Comparison of ENCODE assay signal across 14 cellular contexts in genomic region chr9:91174772-91175171, GRCh38.
DNase-seq lines count a peak whose midpoint lies in the region; ATAC-seq and TF ChIP-seq lines count a peak whose summit lies in the region.
"Had no signal": no experiment of that assay in that cellular context is flagged by ENCODE, and none has a peak within 500 bp of the region (broad histone marks: within the 10 kb centered on the region; RNA-seq: fewer than 3 reads in every experiment).

No MANE protein-coding gene starts in this region.

- 89% methylated on average over 6 of the region's 6 CpGs for WGBS in smooth muscle cell (ENCODE audit: low lambda C conversion rate)

- ATAC-seq in HG03108 (IDR thresholded peaks at IDR 0.05; ENCODE audit: unreplicated experiment): peak; percentile 70
- peak; percentile 50 for ATAC-seq in T-helper 17 cell
- peak; percentile 57 for ATAC-seq in naive thymus-derived CD4-positive, alpha-beta T cell
- no peak for ATAC-seq in GM23338
- no peak for ATAC-seq in foreskin keratinocyte

- H4K20me1 ChIP-seq in DOHH2 (ENCODE audit: control insufficient read depth, insufficient read depth, low read depth, low read length): no peaks in the 10 kb centered on the region
- H4K20me1 ChIP-seq in smooth muscle cell (ENCODE audit: low read depth): no peaks in the 10 kb centered on the region
- no peaks in the 10 kb centered on the region for H4K20me1 ChIP-seq in GM23338 (replicated peaks; ENCODE audit: insufficient read depth)

- H3F3A ChIP-seq in DOHH2 (ENCODE audit: control insufficient read depth, insufficient read depth): no peaks in the 10 kb centered on the region
- H3F3A ChIP-seq in smooth muscle cell (ENCODE audit: low read depth): no peaks in the 10 kb centered on the region
- H3F3A ChIP-seq in GM23338 (replicated peaks; ENCODE audit: low read depth): no peaks in the 10 kb centered on the region

- H2AFZ ChIP-seq in smooth muscle cell (ENCODE audit: low read depth): no peak overlapping the region
- H2AFZ ChIP-seq in GM23338: no peak overlapping the region

- H3K4me3 ChIP-seq in DOHH2 (ENCODE audit: low read length) (peak overlapping the region; percentile 6), smooth muscle cell (no peak overlapping the region), GM23338 (no peak overlapping the region)
- H3K4me3 ChIP-seq in naive thymus-derived CD4-positive, alpha-beta T cell (ENCODE audit: low read length): no peak overlapping the region
- H3K4me3 ChIP-seq: uterus had no signal

- no peaks in the 10 kb centered on the region for H3K9me2 ChIP-seq in DOHH2 (replicated peaks; ENCODE audit: control insufficient read depth, low read length)
- no peaks in the 10 kb centered on the region for H3K9me2 ChIP-seq in GM23338 (ENCODE audit: insufficient read depth)

- peaks cover 9% of the 10 kb centered on the region for H3K9me3 ChIP-seq in DOHH2 (ENCODE audit: control insufficient read depth, insufficient read depth, low read length)
- H3K9me3 ChIP-seq in T-helper 17 cell (ENCODE audit: control insufficient read depth, low read length, poor library complexity, severe bottlenecking): no peaks in the 10 kb centered on the region
- H3K9me3 ChIP-seq in naive thymus-derived CD4-positive, alpha-beta T cell (ENCODE audit: control insufficient read depth in 2 of 3, low read length in 3 of 3): peaks cover 0 to 3% (median 0%) of the 10 kb centered on the region in 3 experiments
- peaks cover 7% of the 10 kb centered on the region for H3K9me3 ChIP-seq in smooth muscle cell (replicated peaks; ENCODE audit: low read depth)
- H3K9me3 ChIP-seq: uterus had no signal

- H3K4me3 Mint-ChIP-seq in T-helper 17 cell: no peak overlapping the region
- H3K4me3 Mint-ChIP-seq in naive thymus-derived CD4-positive, alpha-beta T cell: peak overlapping the region in 7 of 10 donors; percentile 6 to 75 (median 56)
- H3K4me3 Mint-ChIP-seq in GM23338: no peak overlapping the region
- H3K4me3 Mint-ChIP-seq: nephron progenitor cell had no signal

- H3K36me3 ChIP-seq in DOHH2 (ENCODE audit: control insufficient read depth, low read length): no peaks in the 10 kb centered on the region
- H3K36me3 ChIP-seq in naive thymus-derived CD4-positive, alpha-beta T cell (ENCODE audit: control insufficient read depth in 2 of 3, insufficient read depth in 3 of 3, low read length in 3 of 3): no peaks in the 10 kb centered on the region
- H3K36me3 ChIP-seq in smooth muscle cell (ENCODE audit: low read depth): no peaks in the 10 kb centered on the region
- no peaks in the 10 kb centered on the region for H3K36me3 ChIP-seq in GM23338 (ENCODE audit: insufficient read depth)
- H3K36me3 ChIP-seq: uterus had no signal

- H3K4me2 ChIP-seq in DOHH2 (ENCODE audit: low read length): peak overlapping the region; percentile 30
- H3K4me2 ChIP-seq in smooth muscle cell: no peak overlapping the region
- no peak overlapping the region for H3K4me2 ChIP-seq in GM23338

- no peaks in the 10 kb centered on the region for H3K36me3 Mint-ChIP-seq in T-helper 17 cell (ENCODE audit: low read depth)
- H3K36me3 Mint-ChIP-seq in naive thymus-derived CD4-positive, alpha-beta T cell: peaks cover 4 to 50% (median 8%) of the 10 kb centered on the region in 5 donors
- no peaks in the 10 kb centered on the region for H3K36me3 Mint-ChIP-seq in GM23338 (ENCODE audit: low read depth)

- POLR2A ChIA-PET in naive thymus-derived CD4-positive, alpha-beta T cell (lab: Charles Lee): interaction anchor here (0.7 kb wide), 1 partner anchor 1472 kb away, joined by 4 read pairs; no protein-coding TSS in a partner anchor

- H3K79me2 ChIP-seq in DOHH2 (ENCODE audit: control insufficient read depth, low read length) (no peaks in the 10 kb centered on the region), smooth muscle cell (ENCODE audit: low read depth) (no peaks in the 10 kb centered on the region), GM23338 (replicated peaks; ENCODE audit: insufficient read depth) (no peaks in the 10 kb centered on the region)

- no peak overlapping the region for H3K9ac ChIP-seq in smooth muscle cell (ENCODE audit: low read depth)

- H3K27ac Mint-ChIP-seq in T-helper 17 cell (no peak overlapping the region), GM23338 (no peak overlapping the region)
- peak overlapping the region in 4 of 9 donors; percentile 33 to 78 (median 60) for H3K27ac Mint-ChIP-seq in naive thymus-derived CD4-positive, alpha-beta T cell
- H3K27ac Mint-ChIP-seq: nephron progenitor cell had no signal

- H3K27ac ChIP-seq in DOHH2 (ENCODE audit: low read depth, low read length) (no peak overlapping the region; the same call in 1 of the 2 replicates), smooth muscle cell (ENCODE audit: low read depth) (no peak overlapping the region), GM23338 (ENCODE audit: low read depth) (no peak overlapping the region), foreskin keratinocyte (no peak overlapping the region)
- H3K27ac ChIP-seq in naive thymus-derived CD4-positive, alpha-beta T cell (ENCODE audit: low read depth, low read length): no peak overlapping the region
- H3K27ac ChIP-seq: uterus had no signal

- H3K4me1 Mint-ChIP-seq in T-helper 17 cell: peaks cover 15% of the 10 kb centered on the region
- H3K4me1 Mint-ChIP-seq in naive thymus-derived CD4-positive, alpha-beta T cell: peaks cover 23 to 59% (median 33%) of the 10 kb centered on the region in 7 donors
- H3K4me1 Mint-ChIP-seq in GM23338: no peaks in the 10 kb centered on the region

- H3K9me3 Mint-ChIP-seq in naive thymus-derived CD4-positive, alpha-beta T cell: peaks cover 0 to 27% (median 18%) of the 10 kb centered on the region in 11 donors
- H3K9me3 Mint-ChIP-seq in GM23338: peaks cover 10% of the 10 kb centered on the region; the same call in 2 of the 3 replicates

- H3K27me3 Mint-ChIP-seq in T-helper 17 cell (no peaks in the 10 kb centered on the region), GM23338 (ENCODE audit: insufficient read depth, low read depth, poor library complexity) (peaks cover 3% of the 10 kb centered on the region)
- no peaks in the 10 kb centered on the region for H3K27me3 Mint-ChIP-seq in naive thymus-derived CD4-positive, alpha-beta T cell

- H3K27me3 ChIP-seq in DOHH2 (ENCODE audit: control insufficient read depth, low read length) (0 out of 2 replicates have a peak, but pooled peaks cover 2% of the 10 kb centered on the region), smooth muscle cell (ENCODE audit: low read depth) (no peaks in the 10 kb centered on the region), GM23338 (ENCODE audit: insufficient read depth) (no peaks in the 10 kb centered on the region), foreskin keratinocyte (no peaks in the 10 kb centered on the region)
- H3K27me3 ChIP-seq in naive thymus-derived CD4-positive, alpha-beta T cell (ENCODE audit: control insufficient read depth in 2 of 2, insufficient read depth in 2 of 2, low read length in 2 of 2): no peaks in the 10 kb centered on the region
- H3K27me3 ChIP-seq: uterus had no signal

- CTCF ChIA-PET in naive thymus-derived CD4-positive, alpha-beta T cell (lab: Charles Lee): no interaction called here

- H3K4me1 ChIP-seq in DOHH2 (ENCODE audit: control insufficient read depth, low read length): peaks cover 18% of the 10 kb centered on the region
- peaks cover 16 to 25% of the 10 kb centered on the region in 2 donors for H3K4me1 ChIP-seq in naive thymus-derived CD4-positive, alpha-beta T cell (ENCODE audit: control insufficient read depth in 2 of 2, insufficient read depth in 2 of 2, low read length in 2 of 2)
- no peaks in the 10 kb centered on the region for H3K4me1 ChIP-seq in smooth muscle cell (ENCODE audit: low read depth)
- no peaks in the 10 kb centered on the region for H3K4me1 ChIP-seq in GM23338 (ENCODE audit: insufficient read depth)
- peaks cover 16% of the 10 kb centered on the region for H3K4me1 ChIP-seq in foreskin keratinocyte
- H3K4me1 ChIP-seq: uterus had no signal

- intact Hi-C loops in naive thymus-derived CD4-positive, alpha-beta T cell (cut with micrococcal nuclease): loop anchor here (1.0 to 5.0 kb wide), 5 partner anchors 10 to 42 kb away; no protein-coding TSS in a partner anchor

- DNase-seq in T-helper 17 cell (no peak), smooth muscle cell (lab: John Stamatoyannopoulos, UW; ENCODE audit: unreplicated experiment) (no peak), NCI-H2107 treated with DMSO at 0.1 percent for 48 hours (lab: John Stamatoyannopoulos, UW; ENCODE audit: unreplicated experiment) (no peak), GM23338 (ENCODE audit: low spot score) (no peak), foreskin keratinocyte (no peak)
- DNase-seq in naive thymus-derived CD4-positive, alpha-beta T cell: peak in 5 of 9 donors; percentile 12 to 43 (median 38)
- DNase-seq: cortex of kidney; kidney; NCI-H1694 treated with DMSO at 0.1 percent for 48 hours; nephron progenitor cell; NK-92 treated with Interleukin-12 subunit alpha and Interleukin-12 subunit beta, amount 100 ng/mL, for 24 hours; uterus had no signal

- no peak for TF ChIP-seq CTCF in DOHH2 (IDR thresholded peaks at IDR 0.05; ENCODE audit: low read depth, low read length, poor library complexity, severe bottlenecking)
- TF ChIP-seq CTCF in smooth muscle cell (IDR thresholded peaks at IDR 0.05; ENCODE audit: borderline replicate concordance, insufficient read depth, poor library complexity, severe bottlenecking): no peak
- TF ChIP-seq CTCF in GM23338 (conservative IDR thresholded peaks at IDR 0.05; ENCODE audit: low read depth in 2 of 2): no peak
- TF ChIP-seq CTCF in foreskin keratinocyte (conservative IDR thresholded peaks at IDR 0.05): no peak

TF ChIP-seq in GM23338, 12 proteins besides CTCF, POLR2A, EP300 and RAD21 (continues in another document):
- no peak for TF ChIP-seq JUNB (IDR thresholded peaks at IDR 0.05; ENCODE audit: unreplicated experiment)

Comparison
In these comparisons a context has a peak if more than half of its experiments do, and no peak if none do; other contexts are left out.
1. ATAC-seq: peak in HG03108 (single experiment), T-helper 17 cell (single experiment) and naive thymus-derived CD4-positive, alpha-beta T cell (single experiment); none in GM23338 (single experiment) and foreskin keratinocyte (single experiment).
2. DNase-seq: peak in naive thymus-derived CD4-positive, alpha-beta T cell (5 of 9); none in T-helper 17 cell (0 of 3), smooth muscle cell (single experiment), NCI-H2107 treated with DMSO at 0.1 percent for 48 hours (single experiment), GM23338 (single experiment) and foreskin keratinocyte (0 of 2).
3. H3K4me3 Mint-ChIP-seq: peak in naive thymus-derived CD4-positive, alpha-beta T cell (7 of 10); none in T-helper 17 cell (single experiment) and GM23338 (single experiment).